ENCODE assay signal across 1 cellular context in the genomic region with DNA sequence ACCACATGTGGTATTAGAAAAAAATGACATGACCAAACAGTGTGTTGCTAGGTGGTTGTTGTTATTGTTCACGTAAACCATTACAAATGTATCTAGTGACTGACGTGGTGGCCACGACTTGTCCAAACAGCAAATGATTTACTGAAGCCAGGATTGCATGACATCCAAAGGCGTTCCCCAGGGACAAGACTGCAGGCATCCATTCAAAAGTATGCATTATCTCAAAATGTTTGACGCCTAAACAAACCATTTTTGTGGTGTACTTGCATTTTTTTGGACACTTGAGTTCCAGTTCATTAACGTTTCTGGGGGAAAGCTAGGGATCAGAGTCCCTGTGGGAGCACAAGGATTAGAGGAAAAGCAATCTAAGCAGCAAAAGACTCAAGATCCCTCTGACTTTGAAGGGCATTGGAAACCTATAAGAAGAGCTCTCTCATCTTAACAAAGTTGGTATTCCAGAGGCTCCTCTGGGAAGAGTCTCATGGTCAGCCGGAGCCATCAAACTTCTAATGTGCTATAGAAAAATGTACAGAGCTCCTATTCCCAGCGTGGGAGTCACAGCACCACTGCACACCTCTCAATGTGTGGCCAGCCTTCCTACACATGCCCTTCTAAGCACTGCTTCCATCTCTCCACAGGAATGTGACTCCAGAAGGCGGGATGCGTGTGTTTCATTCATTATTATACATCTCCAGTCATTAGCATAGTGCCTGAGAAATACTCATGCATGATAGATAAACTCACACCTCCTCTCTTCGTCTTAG.
TF ChIP-seq lines count a peak whose summit lies in the region.

No MANE protein-coding gene starts in this region.

TF ChIP-seq in HEK293, 187 proteins besides CTCF, POLR2A, EP300 and RAD21 (continued from another document):
- TF ChIP-seq, protein P1, sequence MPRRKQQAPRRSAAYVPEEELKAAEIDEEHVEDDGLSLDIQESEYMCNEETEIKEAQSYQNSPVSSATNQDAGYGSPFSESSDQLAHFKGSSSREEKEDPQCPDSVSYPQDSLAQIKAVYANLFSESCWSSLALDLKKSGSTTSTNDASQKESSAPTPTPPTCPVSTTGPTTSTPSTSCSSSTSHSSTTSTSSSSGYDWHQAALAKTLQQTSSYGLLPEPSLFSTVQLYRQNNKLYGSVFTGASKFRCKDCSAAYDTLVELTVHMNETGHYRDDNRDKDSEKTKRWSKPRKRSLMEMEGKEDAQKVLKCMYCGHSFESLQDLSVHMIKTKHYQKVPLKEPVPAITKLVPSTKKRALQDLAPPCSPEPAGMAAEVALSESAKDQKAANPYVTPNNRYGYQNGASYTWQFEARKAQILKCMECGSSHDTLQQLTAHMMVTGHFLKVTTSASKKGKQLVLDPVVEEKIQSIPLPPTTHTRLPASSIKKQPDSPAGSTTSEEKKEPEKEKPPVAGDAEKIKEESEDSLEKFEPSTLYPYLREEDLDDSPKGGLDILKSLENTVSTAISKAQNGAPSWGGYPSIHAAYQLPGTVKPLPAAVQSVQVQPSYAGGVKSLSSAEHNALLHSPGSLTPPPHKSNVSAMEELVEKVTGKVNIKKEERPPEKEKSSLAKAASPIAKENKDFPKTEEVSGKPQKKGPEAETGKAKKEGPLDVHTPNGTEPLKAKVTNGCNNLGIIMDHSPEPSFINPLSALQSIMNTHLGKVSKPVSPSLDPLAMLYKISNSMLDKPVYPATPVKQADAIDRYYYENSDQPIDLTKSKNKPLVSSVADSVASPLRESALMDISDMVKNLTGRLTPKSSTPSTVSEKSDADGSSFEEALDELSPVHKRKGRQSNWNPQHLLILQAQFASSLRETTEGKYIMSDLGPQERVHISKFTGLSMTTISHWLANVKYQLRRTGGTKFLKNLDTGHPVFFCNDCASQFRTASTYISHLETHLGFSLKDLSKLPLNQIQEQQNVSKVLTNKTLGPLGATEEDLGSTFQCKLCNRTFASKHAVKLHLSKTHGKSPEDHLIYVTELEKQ (tag by site-specific recombination; IDR thresholded peaks at IDR 0.05; ENCODE audit: borderline replicate concordance), result 0 out of 2 replicates have a peak, but pooled peaks have one; percentile 32
- TF ChIP-seq ZBTB44 (tag by site-specific recombination; IDR thresholded peaks at IDR 0.05) (peak; percentile 87), ZNF292 (tag by site-specific recombination; IDR thresholded peaks at IDR 0.05; ENCODE audit: borderline replicate concordance, low read depth) (no peak), ZNF223 (tag by site-specific recombination; IDR thresholded peaks at IDR 0.05) (no peak), ZBTB48 (tag by site-specific recombination; IDR thresholded peaks at IDR 0.05) (peak; percentile 80; the same call in 1 of the 2 replicates), ZNF394 (tag by site-specific recombination; IDR thresholded peaks at IDR 0.05; ENCODE audit: borderline replicate concordance) (peak; percentile 60), SP7 (tag by site-specific recombination; IDR thresholded peaks at IDR 0.05) (peak; percentile 96), ZNF621 (tag by site-specific recombination; IDR thresholded peaks at IDR 0.05) (no peak), BCL11A (tag by site-specific recombination; IDR thresholded peaks at IDR 0.05; ENCODE audit: low read depth) (peak; percentile 48; the same call in 1 of the 2 replicates), SP2 (tag by site-specific recombination; IDR thresholded peaks at IDR 0.05) (peak; percentile 28; the same call in 1 of the 2 replicates), ZNF549 (tag by site-specific recombination; IDR thresholded peaks at IDR 0.05) (no peak), AEBP2 (tag by site-specific recombination; IDR thresholded peaks at IDR 0.05; ENCODE audit: borderline replicate concordance) (no peak), MZF1 (tag by site-specific recombination; IDR thresholded peaks at IDR 0.05; ENCODE audit: borderline replicate concordance) (peak; percentile 82), ZXDB (tag by site-specific recombination; IDR thresholded peaks at IDR 0.05) (peak; percentile 77), KLF8 (tag by site-specific recombination; IDR thresholded peaks at IDR 0.05) (peak; percentile 83), ZNF677 (tag by site-specific recombination; IDR thresholded peaks at IDR 0.05) (peak; percentile 72), ZNF514 (tag by site-specific recombination; IDR thresholded peaks at IDR 0.05) (no peak), ZNF157 (tag by site-specific recombination; IDR thresholded peaks at IDR 0.05) (no peak), ZNF449 (tag by site-specific recombination; IDR thresholded peaks at IDR 0.05) (peak; percentile 18; the same call in 1 of the 2 replicates), ZNF629 (tag by site-specific recombination; IDR thresholded peaks at IDR 0.05) (peak; percentile 94), ZNF600 (tag by site-specific recombination; IDR thresholded peaks at IDR 0.05) (0 out of 2 replicates have a peak, but pooled peaks have one; percentile 28), ZNF24 (tag by site-specific recombination; IDR thresholded peaks at IDR 0.05) (peak; percentile 85), SCRT1 (tag by site-specific recombination; IDR thresholded peaks at IDR 0.05; ENCODE audit: borderline replicate concordance) (0 out of 2 replicates have a peak, but pooled peaks have one; percentile 20), ZNF433 (tag by site-specific recombination; IDR thresholded peaks at IDR 0.05; ENCODE audit: low read depth) (no peak)
- TF ChIP-seq, protein P2, sequence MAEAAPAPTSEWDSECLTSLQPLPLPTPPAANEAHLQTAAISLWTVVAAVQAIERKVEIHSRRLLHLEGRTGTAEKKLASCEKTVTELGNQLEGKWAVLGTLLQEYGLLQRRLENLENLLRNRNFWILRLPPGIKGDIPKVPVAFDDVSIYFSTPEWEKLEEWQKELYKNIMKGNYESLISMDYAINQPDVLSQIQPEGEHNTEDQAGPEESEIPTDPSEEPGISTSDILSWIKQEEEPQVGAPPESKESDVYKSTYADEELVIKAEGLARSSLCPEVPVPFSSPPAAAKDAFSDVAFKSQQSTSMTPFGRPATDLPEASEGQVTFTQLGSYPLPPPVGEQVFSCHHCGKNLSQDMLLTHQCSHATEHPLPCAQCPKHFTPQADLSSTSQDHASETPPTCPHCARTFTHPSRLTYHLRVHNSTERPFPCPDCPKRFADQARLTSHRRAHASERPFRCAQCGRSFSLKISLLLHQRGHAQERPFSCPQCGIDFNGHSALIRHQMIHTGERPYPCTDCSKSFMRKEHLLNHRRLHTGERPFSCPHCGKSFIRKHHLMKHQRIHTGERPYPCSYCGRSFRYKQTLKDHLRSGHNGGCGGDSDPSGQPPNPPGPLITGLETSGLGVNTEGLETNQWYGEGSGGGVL (tag by site-specific recombination; IDR thresholded peaks at IDR 0.05), result peak; percentile 38
